Comparison of ENCODE assay signal across 8 cellular contexts in the genomic region with DNA sequence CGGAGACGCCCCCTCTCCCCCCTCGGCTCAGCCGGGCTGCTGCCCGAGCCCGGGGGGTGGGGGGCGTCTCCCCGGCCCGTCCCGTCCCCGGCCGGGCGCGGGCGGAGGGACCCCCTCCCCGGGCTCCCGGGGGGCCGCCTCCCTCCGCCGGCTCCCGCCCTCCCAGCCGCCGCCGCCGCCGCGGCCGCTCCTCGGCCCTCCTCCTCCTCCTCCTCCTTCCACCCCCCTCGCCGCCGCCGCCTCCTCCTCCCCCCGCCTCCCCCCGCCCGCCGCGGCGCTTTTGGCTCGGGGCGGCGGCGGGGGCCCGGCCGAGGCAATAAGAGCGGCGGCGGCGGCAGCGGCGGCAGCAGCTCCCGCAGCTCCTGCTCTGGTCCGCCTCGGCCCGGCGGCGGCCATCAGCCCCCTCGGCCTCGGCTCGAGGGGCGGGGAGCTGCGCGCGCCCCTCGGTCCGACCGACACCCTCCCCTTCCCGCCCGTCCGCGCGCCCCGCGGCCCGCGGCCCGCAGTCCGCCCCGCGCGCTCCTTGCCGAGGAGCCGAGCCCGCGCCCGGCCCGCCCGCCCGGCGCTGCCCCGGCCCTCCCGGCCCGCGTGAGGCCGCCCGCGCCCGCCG. TPM values are rescaled to one million over a fixed set of nuclear protein-coding genes. Genes with fewer than 3 reads are reported as not detected.
DNase-seq lines count a peak whose midpoint lies in the region; ATAC-seq and TF ChIP-seq lines count a peak whose summit lies in the region.

No MANE protein-coding gene starts in this region.

- H3K4me3 Mint-ChIP-seq in T-cell, result peak overlapping the region in 1 of 3 donors; percentile 95

- H3K4me3 ChIP-seq in A673 (ENCODE audit: low read depth, low read length, poor library complexity, severe bottlenecking) (peak overlapping the region; percentile 83), HUES48 (ENCODE audit: low read depth, low read length) (peak overlapping the region; percentile 96; the same call in 1 of the 2 replicates), retinal pigment epithelial cell (ENCODE audit: low read length) (peak overlapping the region; percentile 79)

- no peaks in the 10 kb centered on the region for H3K9me3 Mint-ChIP-seq in T-cell

- H3K36me3 Mint-ChIP-seq in T-cell, result peaks cover 10% of the 10 kb centered on the region

- H3K27ac ChIP-seq in A673 (ENCODE audit: low read depth, low read length, poor library complexity, severe bottlenecking) (peak overlapping the region; percentile 96), HUES48 (ENCODE audit: low read depth, low read length) (peak overlapping the region; percentile 95)

- no TSS peak for BruUV-seq in A673 (replicated peaks; lab: Mats Ljungman, UMichigan)

- H3K27ac Mint-ChIP-seq in T-cell, result no peak overlapping the region

- ATAC-seq in GM18907 (IDR thresholded peaks at IDR 0.05; ENCODE audit: unreplicated experiment), result peak; percentile 20
- ATAC-seq in T-cell (replicated peaks in 1 of 4), result peak; percentile 25 to 49 (median 39)

- TF ChIP-seq CTCF in A673 (conservative IDR thresholded peaks at IDR 0.05; ENCODE audit: low read depth, low read length), result no peak
- no peak for TF ChIP-seq CTCF in retinal pigment epithelial cell (conservative IDR thresholded peaks at IDR 0.05; ENCODE audit: low read depth, low read length)

- peak; percentile 86 for DNase-seq in A673 (ENCODE audit: low spot score)
- peak; percentile 46 to 80 (median 68) for DNase-seq in T-cell
- peak; percentile 52 for DNase-seq in amniotic stem cell (lab: John Stamatoyannopoulos, UW)
- peak; percentile 64 for DNase-seq in hepatic stellate cell (ENCODE audit: low spot score)
- no peak for DNase-seq in retinal pigment epithelial cell (ENCODE audit: low read depth)
- no peak for DNase-seq in epidermal melanocyte (ENCODE audit: insufficient read length, low spot score)

- H3K36me3 ChIP-seq in A673 (ENCODE audit: insufficient read depth, low read length, poor library complexity, severe bottlenecking), result peaks cover under 1% of the 10 kb centered on the region
- H3K36me3 ChIP-seq in HUES48 (ENCODE audit: control insufficient read depth, insufficient read depth, low read length), result peaks cover 7% of the 10 kb centered on the region; the same call in 1 of the 2 replicates

- no peaks in the 10 kb centered on the region for H3K27me3 Mint-ChIP-seq in T-cell

- POLR2A ChIA-PET in A673 (lab: Charles Lee; ENCODE audit: low non-redundant PET) (interaction anchor here (0.9 kb wide), 1 partner anchor 470 kb away, joined by 3 read pairs; no protein-coding TSS in a partner anchor), T-cell (lab: Charles Lee) (interaction anchor here (0.7 to 1.0 kb wide), 2 partner anchors 256 to 575 kb away, joined by 3 to 7 read pairs; no protein-coding TSS in a partner anchor)

- no peak overlapping the region for H3K9ac ChIP-seq in HUES48 (ENCODE audit: low read depth, low read length)

- CTCF ChIA-PET in A673 (lab: Charles Lee) (no interaction called here), T-cell (lab: Charles Lee) (interaction anchor here in 1 of 2 donors (0.6 kb wide), 1 partner anchor 513 kb away, joined by 3 read pairs; no protein-coding TSS in a partner anchor)

- H3K4me1 Mint-ChIP-seq in T-cell, result peaks cover 42 to 52% (median 52%) of the 10 kb centered on the region in 3 donors

- H3K27me3 ChIP-seq in A673 (replicated peaks; ENCODE audit: insufficient read depth, low read depth, low read length, poor library complexity) (no peaks in the 10 kb centered on the region), HUES48 (ENCODE audit: control insufficient read depth, insufficient read depth, low read length) (no peaks in the 10 kb centered on the region; the same call in 1 of the 2 replicates)

- H3K9me3 ChIP-seq in A673 (ENCODE audit: low read depth, low read length, poor library complexity, severe bottlenecking) (no peaks in the 10 kb centered on the region), HUES48 (ENCODE audit: control insufficient read depth, insufficient read depth, low read length) (no peaks in the 10 kb centered on the region)

- peaks cover 30% of the 10 kb centered on the region for H3K4me1 ChIP-seq in A673 (ENCODE audit: insufficient read depth, low read length, poor library complexity, severe bottlenecking)
- H3K4me1 ChIP-seq in HUES48 (ENCODE audit: control insufficient read depth, insufficient read depth, low read length), result peaks cover 36% of the 10 kb centered on the region

- intact Hi-C loops in A673 (cut with micrococcal nuclease; ENCODE audit: unreplicated experiment), result loop anchor here (5.0 kb wide), 1 partner anchor 141 kb away; a partner anchor contains a TSS

RNA-seq across cellular contexts. Expression of a gene that starts 38.7 kb away (rescaled TPM):
- 1,108 and 1,144 TPM in 2 replicates for total RNA-seq in A673 (2021)
- total RNA-seq in T-cell, result 100 to 1,000 TPM; 578 to 855 (median 640) TPM

RNA-seq across cellular contexts. Expression of a gene that starts 40.5 kb away (rescaled TPM):
- 6.7 and 7.1 TPM in 2 replicates for total RNA-seq in A673 (2021)
- 1 to 10 TPM; 1.1 to 1.7 (median 1.5) TPM for total RNA-seq in T-cell

Comparison
In these comparisons a context has a peak if more than half of its experiments do, and no peak if none do; other contexts are left out.
1. DNase-seq: peak in A673 (single experiment), T-cell (34 of 34), amniotic stem cell (single experiment) and hepatic stellate cell (single experiment); none in retinal pigment epithelial cell (single experiment) and epidermal melanocyte (single experiment).
2. Peak in every context shown above with its lines, with median percentiles within 50 percentile points of each other: H3K4me3 ChIP-seq.